ENCODE assay signal across 7 cellular contexts in genomic region chr1:63575340-63575826, GRCh38. TPM values are rescaled to one million over a fixed set of nuclear protein-coding genes. Genes with fewer than 3 reads are reported as not detected.
DNase-seq lines count a peak whose midpoint lies in the region; ATAC-seq, FAIRE-seq and TF ChIP-seq lines count a peak whose summit lies in the region.

No MANE protein-coding gene starts in this region.

- H2BK120ac ChIP-seq in IMR-90 (ENCODE audit: low read depth, low read length), result no peak overlapping the region

- TF ChIP-seq CTCF in GM10248 (IDR thresholded peaks at IDR 0.05; ENCODE audit: control extremely low read depth, extremely low read depth, low read depth, missing control alignments), result peak; percentile 23
- peak; percentile 63 for TF ChIP-seq CTCF in IMR-90 (conservative IDR thresholded peaks at IDR 0.05; ENCODE audit: low read depth, low read length)
- peak; percentile 50 for TF ChIP-seq CTCF in kidney (IDR thresholded peaks at IDR 0.05; ENCODE audit: borderline replicate concordance, extremely low read depth, insufficient read depth)

- no peak overlapping the region for H3K18ac ChIP-seq in IMR-90 (ENCODE audit: low read depth, low read length)

- CTCF ChIA-PET in GM10248 (lab: Yijun Ruan, JAX), result interaction anchor here (0.7 to 3.3 kb wide), 16 partner anchors 8 to 562 kb away, joined by 3 to 15 read pairs (median 5); partner anchors contain the start of gene PGM1
- CTCF ChIA-PET in IMR-90 (lab: Yijun Ruan, JAX), result interaction anchor here (0.6 to 1.0 kb wide), 5 partner anchors 14 to 1176 kb away, joined by 3 to 5 read pairs (median 3); no protein-coding TSS in a partner anchor

- H3K9ac ChIP-seq in IMR-90 (ENCODE audit: low read depth, low read length), result no peak overlapping the region
- H3K9ac ChIP-seq in kidney (ENCODE audit: low read length in 2 of 2), result no peak overlapping the region

- POLR2A ChIA-PET in GM10248 (lab: Yijun Ruan, JAX), result interaction anchor here (0.6 kb wide), 1 partner anchor 8 kb away, joined by 3 read pairs; no protein-coding TSS in a partner anchor
- POLR2A ChIA-PET in IMR-90 (lab: Charles Lee; ENCODE audit: unreplicated experiment), result no interaction called here

- no peak overlapping the region for H3K4ac ChIP-seq in IMR-90 (ENCODE audit: low read depth, low read length)

- no peaks in the 10 kb centered on the region for H3K36me3 ChIP-seq in IMR-90 (ENCODE audit: control insufficient read depth, insufficient read depth, low read length)
- H3K36me3 ChIP-seq in kidney (ENCODE audit: control insufficient read depth in 1 of 2, insufficient read depth in 2 of 2, low read length in 2 of 2), result no peaks in the 10 kb centered on the region

- dilution Hi-C loops in IMR-90 (cut with HindIII; ENCODE audit: low sequenced_read_pairs, unreplicated experiment), result no loop called here

- BruUV-seq in IMR-90 (replicated peaks; lab: Mats Ljungman, UMichigan), result no TSS peak

- H3K4me2 ChIP-seq in IMR-90 (ENCODE audit: low read depth, low read length), result no peak overlapping the region

- H2BK20ac ChIP-seq in IMR-90 (ENCODE audit: low read depth, low read length), result no peak overlapping the region

- H4K8ac ChIP-seq in IMR-90 (ENCODE audit: low read depth in 2 of 2, low read length in 2 of 2), result no peak overlapping the region

- H4K20me1 ChIP-seq in IMR-90 (ENCODE audit: insufficient read depth, low read length), result no peaks in the 10 kb centered on the region

- H4K91ac ChIP-seq in IMR-90 (ENCODE audit: insufficient read depth, low read depth, low read length), result no peak overlapping the region

- no peak overlapping the region for H2BK5ac ChIP-seq in IMR-90 (ENCODE audit: low read depth, low read length, poor library complexity, severe bottlenecking)

- no peak overlapping the region for H3K14ac ChIP-seq in IMR-90 (replicated peaks; ENCODE audit: low read depth, low read length)

- no peak overlapping the region for H2AK5ac ChIP-seq in IMR-90 (ENCODE audit: low read depth, low read length)

- H3K56ac ChIP-seq in IMR-90 (ENCODE audit: extremely low read depth, insufficient read depth, low read length), result no peak overlapping the region

- H3K27ac ChIP-seq in IMR-90 (ENCODE audit: insufficient read depth, low read length), result no peak overlapping the region
- H3K27ac ChIP-seq in kidney (ENCODE audit: low read depth in 2 of 2, low read length in 2 of 2), result no peak overlapping the region

- no peaks in the 10 kb centered on the region for H3K9me3 ChIP-seq in IMR-90 (ENCODE audit: control insufficient read depth, insufficient read depth, low read length)
- peaks cover 0 to 1% of the 10 kb centered on the region in 2 donors for H3K9me3 ChIP-seq in kidney (ENCODE audit: control insufficient read depth in 1 of 2, low read length in 2 of 2)

- FAIRE-seq in kidney (lab: Jason Lieb, UNC), result no peak
- FAIRE-seq in frontal cortex (lab: Jason Lieb, UNC), result no peak

- no peaks in the 10 kb centered on the region for H3K79me1 ChIP-seq in IMR-90 (ENCODE audit: low read depth in 1 of 2, low read length in 2 of 2)

- H3K4me3 ChIP-seq in IMR-90 (ENCODE audit: insufficient read depth, low read depth, low read length) (no peak overlapping the region), kidney (ENCODE audit: low read length in 2 of 2) (no peak overlapping the region)

- intact Hi-C loops in IMR-90 (cut with micrococcal nuclease), result no loop called here
- intact Hi-C loops in kidney (cut with DNase I), result no loop called here

- no peak overlapping the region for H4K5ac ChIP-seq in IMR-90 (ENCODE audit: low read depth, low read length)

- WGBS in IMR-90 (ENCODE audit: extremely low coverage in 2 of 2, insufficient read length in 1 of 2), 2 experiments, result no CpG with 5 or more reads among the region's 4 CpGs

- H2AK9ac ChIP-seq in IMR-90 (replicated peaks; ENCODE audit: low read depth, low read length, poor library complexity), result no peak overlapping the region

- H3K9me1 ChIP-seq in IMR-90 (ENCODE audit: insufficient read depth, low read length), result no peaks in the 10 kb centered on the region

- in situ Hi-C loops in IMR-90 (cut with MboI; ENCODE audit: low sequenced_read_pairs), result no loop called here

- H3K27me3 ChIP-seq in IMR-90 (ENCODE audit: control insufficient read depth, insufficient read depth, low read length), result no peaks in the 10 kb centered on the region

- ATAC-seq in IMR-90 (ENCODE audit: low read depth), result 0 out of 2 replicates have a peak, but pooled peaks have one; percentile 21
- no peak for ATAC-seq in HG03520 (IDR thresholded peaks at IDR 0.05; ENCODE audit: unreplicated experiment)

- no peak overlapping the region for H2AFZ ChIP-seq in IMR-90 (replicated peaks; ENCODE audit: low read length, poor library complexity)

- no peak for TF ChIP-seq POLR2A in IMR-90 (IDR thresholded peaks at IDR 0.05; ENCODE audit: low read depth, low read length)

- H3K4me1 ChIP-seq in IMR-90 (ENCODE audit: control insufficient read depth, insufficient read depth, low read length) (no peaks in the 10 kb centered on the region), kidney (ENCODE audit: control insufficient read depth in 1 of 2, insufficient read depth in 1 of 2, low read depth in 1 of 2, low read length in 2 of 2) (no peaks in the 10 kb centered on the region)

- TF ChIP-seq RAD21 in IMR-90 (IDR thresholded peaks at IDR 0.05; ENCODE audit: low read length), result 0 out of 2 replicates have a peak, but pooled peaks have one; percentile 15

- peak; percentile 24 for DNase-seq in GM10248 (ENCODE audit: extremely low spot score)
- peak; percentile 16 for DNase-seq in IMR-90
- peak; percentile 20 for DNase-seq in amniotic epithelial cell (ENCODE audit: low read depth)
- no peak for DNase-seq in kidney
- no peak for DNase-seq in middle frontal gyrus (ENCODE audit: extremely low spot score, low spot score)
- DNase-seq in frontal cortex (ENCODE audit: low spot score in 2 of 2), result no peak

- no peak overlapping the region for H3K23ac ChIP-seq in IMR-90 (ENCODE audit: low read depth, low read length)

- H2BK15ac ChIP-seq in IMR-90 (ENCODE audit: low read depth, low read length), result no peak overlapping the region

TF ChIP-seq in IMR-90, 13 proteins besides CTCF, POLR2A, EP300 and RAD21:
- TF ChIP-seq SMC3 (IDR thresholded peaks at IDR 0.05; ENCODE audit: low read depth, low read length) (peak; percentile 36; the same call in 1 of the 2 replicates), MAZ (IDR thresholded peaks at IDR 0.05; ENCODE audit: borderline replicate concordance, low read depth, low read length) (no peak), MAFK (IDR thresholded peaks at IDR 0.05; ENCODE audit: low read depth, low read length) (no peak)

RNA-seq across cellular contexts. Expression of gene PGM1, which starts 17.8 kb away (rescaled TPM):
- total RNA-seq in IMR-90 (2012; rRNA removed) (82.5 and 94.5 TPM in 2 replicates), kidney (40.3 TPM), frontal cortex (17.9 TPM)
- polyA plus RNA-seq in IMR-90 (2012; rRNA removed) (35.8 and 42.6 TPM in 2 replicates), kidney (ENCODE audit: insufficient read depth, low read depth, low replicate concordance) (59.3 TPM)
- 31.9 and 32.3 TPM in 2 replicates for polyA plus RNA-seq in IMR-90 (2012; cell fraction: cytosol; rRNA removed)
- 12.6 and 24.0 TPM in 2 replicates for polyA plus RNA-seq in IMR-90 (2012; cell fraction: nucleus; rRNA removed; ENCODE audit: low replicate concordance)

RNA-seq across cellular contexts. Expression of gene EFCAB7, which starts 52.1 kb away (rescaled TPM):
- total RNA-seq in IMR-90 (2012; rRNA removed), result 2.3 and 6.7 TPM in 2 replicates
- 1.5 and 2.3 TPM in 2 replicates for polyA plus RNA-seq in IMR-90 (2012; rRNA removed)
- polyA plus RNA-seq in IMR-90 (2012; cell fraction: cytosol; rRNA removed), result 0.18 and 0.19 TPM in 2 replicates
- 0.09 and 2.3 TPM in 2 replicates for polyA plus RNA-seq in IMR-90 (2012; cell fraction: nucleus; rRNA removed; ENCODE audit: low replicate concordance)
- 9.6 TPM for total RNA-seq in kidney
- 5.1 TPM for polyA plus RNA-seq in kidney (ENCODE audit: insufficient read depth, low read depth, low replicate concordance)
- total RNA-seq in frontal cortex, result 42.4 TPM

RNA-seq across cellular contexts. Expression of gene ITGB3BP, which starts 52.4 kb away (rescaled TPM):
- total RNA-seq in IMR-90 (2012; rRNA removed) (8.1 and 15.8 TPM in 2 replicates), kidney (27.2 TPM), frontal cortex (17.5 TPM)
- polyA plus RNA-seq in IMR-90 (2012; rRNA removed) (10.8 and 11.9 TPM in 2 replicates), kidney (ENCODE audit: insufficient read depth, low read depth, low replicate concordance) (29.1 TPM)
- polyA plus RNA-seq in IMR-90 (2012; cell fraction: cytosol; rRNA removed), result 1.1 and 2.5 TPM in 2 replicates
- polyA plus RNA-seq in IMR-90 (2012; cell fraction: nucleus; rRNA removed; ENCODE audit: low replicate concordance), result 1.3 and 9.6 TPM in 2 replicates

Comparison
In these comparisons a context has a peak if more than half of its experiments do, and no peak if none do; other contexts are left out.
1. DNase-seq: peak in GM10248 (single experiment), IMR-90 (single experiment) and amniotic epithelial cell (single experiment); none in kidney (single experiment), middle frontal gyrus (single experiment) and frontal cortex (0 of 2).
2. Peak in every context shown above with its lines, with median percentiles within 50 percentile points of each other: CTCF ChIP-seq.